20 cellular contexts compared by ENCODE assay signal in the genomic region with DNA sequence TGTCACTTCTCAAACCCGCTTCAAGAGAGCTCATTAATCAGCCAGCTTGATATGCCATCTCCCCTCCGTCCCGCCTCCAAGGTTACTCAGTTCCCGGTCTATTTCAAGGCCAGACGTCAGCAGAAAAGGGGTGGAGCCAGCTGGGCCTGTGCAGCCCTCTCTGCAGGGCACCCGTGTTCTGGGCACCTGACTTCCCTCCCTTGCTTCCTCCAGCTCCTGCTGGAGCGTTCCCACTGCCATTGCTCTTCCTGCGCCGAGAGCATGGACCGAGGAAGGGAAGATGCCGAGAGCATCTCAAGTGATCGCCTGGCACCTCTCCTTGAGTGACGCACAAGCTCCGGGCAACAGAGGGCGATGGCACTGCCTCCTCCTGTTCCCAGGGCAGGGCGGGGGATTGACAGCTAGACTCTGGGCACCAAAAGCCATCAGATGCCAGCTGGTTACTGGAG. TPM values are rescaled to one million over a fixed set of nuclear protein-coding genes. Genes with fewer than 3 reads are reported as not detected.
DNase-seq lines count a peak whose midpoint lies in the region; ATAC-seq and TF ChIP-seq lines count a peak whose summit lies in the region.
"Had no signal": no experiment of that assay in that cellular context is flagged by ENCODE, and none has a peak within 500 bp of the region (broad histone marks: within the 10 kb centered on the region; RNA-seq: fewer than 3 reads in every experiment).

No MANE protein-coding gene starts in this region.

- H4K20me1 ChIP-seq in BLaER1 (peaks cover 45% of the 10 kb centered on the region), neural progenitor cell (ENCODE audit: low read depth) (peaks cover 12% of the 10 kb centered on the region)

- no peak overlapping the region for H2AFZ ChIP-seq in neural progenitor cell (replicated peaks)
- H2AFZ ChIP-seq: PC-9 had no signal

- H3K4me1 ChIP-seq in BLaER1, result peaks cover 33% of the 10 kb centered on the region
- no peaks in the 10 kb centered on the region for H3K4me1 ChIP-seq in neural progenitor cell
- H3K4me1 ChIP-seq: Caco-2 had no signal

- no peak overlapping the region for H3K9ac ChIP-seq in BLaER1
- H3K9ac ChIP-seq in neural progenitor cell, result no peak overlapping the region

- H3K4me3 Mint-ChIP-seq in neural progenitor cell, result no peak overlapping the region
- H3K4me3 Mint-ChIP-seq in natural killer cell treated with Interleukin-12 subunit alpha and Interleukin-12 subunit beta and Interleukin-15 and Interleukin-18, amount 100 ng/mL, for 72 hours, result no peak overlapping the region
- H3K4me3 Mint-ChIP-seq: CD4-positive, CD25-positive, alpha-beta regulatory T cell had no signal

- peaks cover 1% of the 10 kb centered on the region for H3K36me3 Mint-ChIP-seq in neural progenitor cell
- no peaks in the 10 kb centered on the region for H3K36me3 Mint-ChIP-seq in natural killer cell treated with Interleukin-12 subunit alpha and Interleukin-12 subunit beta and Interleukin-15 and Interleukin-18, amount 100 ng/mL, for 72 hours

- H3K4me1 Mint-ChIP-seq in neural progenitor cell, result peaks cover 2% of the 10 kb centered on the region
- H3K4me1 Mint-ChIP-seq in natural killer cell treated with Interleukin-12 subunit alpha and Interleukin-12 subunit beta and Interleukin-15 and Interleukin-18, amount 100 ng/mL, for 72 hours (ENCODE audit: low read depth in 2 of 2), result peaks cover 0 to 3% of the 10 kb centered on the region in 2 donors

- H3K27me3 ChIP-seq in BLaER1, result no peaks in the 10 kb centered on the region
- no peaks in the 10 kb centered on the region for H3K27me3 ChIP-seq in H7 (ENCODE audit: control insufficient read depth, insufficient read depth, low read length)
- H3K27me3 ChIP-seq in neural progenitor cell, result no peaks in the 10 kb centered on the region
- H3K27me3 ChIP-seq: MG63 had no signal

- no peak overlapping the region for H3K27ac ChIP-seq in BLaER1
- H3K27ac ChIP-seq in neural progenitor cell, result no peak overlapping the region
- H3K27ac ChIP-seq: PC-9, SK-N-MC had no signal

- H3K9me3 ChIP-seq in BLaER1, result no peaks in the 10 kb centered on the region
- no peaks in the 10 kb centered on the region for H3K9me3 ChIP-seq in neural progenitor cell (ENCODE audit: low read depth)
- H3K9me3 ChIP-seq: Caco-2, MG63 had no signal

- no peaks in the 10 kb centered on the region for H3F3A ChIP-seq in neural progenitor cell (ENCODE audit: low read depth)

- peak; percentile 62 for DNase-seq in H7
- DNase-seq in cerebellum (ENCODE audit: low spot score), result peak; percentile 95
- peak; percentile 51 for DNase-seq in left kidney (ENCODE audit: low read depth, low spot score)
- no peak for DNase-seq in neural progenitor cell (ENCODE audit: low spot score)
- no peak for DNase-seq in natural killer cell treated with Interleukin-12 subunit alpha and Interleukin-12 subunit beta and Interleukin-15 and Interleukin-18, amount 100 ng/mL, for 72 hours (ENCODE audit: low spot score)
- no peak for DNase-seq in NCI-H1436 treated with DMSO at 0.1 percent for 48 hours (lab: John Stamatoyannopoulos, UW)
- DNase-seq: Caco-2; CD4-positive, CD25-positive, alpha-beta regulatory T cell; DMS153; Karpas-422; MG63; NCI-H1105 treated with DMSO at 0.1 percent for 48 hours; NCI-H187 treated with DMSO at 0.1 percent for 48 hours; NCI-H2171; NCI-H748 treated with DMSO at 0.1 percent for 48 hours; PC-9 had no signal

- H3K4me3 ChIP-seq in BLaER1 (no peak overlapping the region), H7 (ENCODE audit: insufficient read depth, low read depth, low read length) (no peak overlapping the region), neural progenitor cell (no peak overlapping the region)
- H3K4me3 ChIP-seq: MG63, PC-9, SK-N-MC had no signal

- H3K27ac Mint-ChIP-seq in neural progenitor cell, result no peak overlapping the region
- no peak overlapping the region for H3K27ac Mint-ChIP-seq in natural killer cell treated with Interleukin-12 subunit alpha and Interleukin-12 subunit beta and Interleukin-15 and Interleukin-18, amount 100 ng/mL, for 72 hours
- H3K27ac Mint-ChIP-seq: CD4-positive, CD25-positive, alpha-beta regulatory T cell had no signal

- H3K4me2 ChIP-seq in BLaER1 (peak overlapping the region; percentile 19; the same call in 1 of the 2 replicates), neural progenitor cell (no peak overlapping the region)
- H3K4me2 ChIP-seq: PC-9 had no signal

- no peaks in the 10 kb centered on the region for H3K27me3 Mint-ChIP-seq in neural progenitor cell (ENCODE audit: insufficient read depth, low read depth)
- H3K27me3 Mint-ChIP-seq in natural killer cell treated with Interleukin-12 subunit alpha and Interleukin-12 subunit beta and Interleukin-15 and Interleukin-18, amount 100 ng/mL, for 72 hours, result no peaks in the 10 kb centered on the region
- H3K27me3 Mint-ChIP-seq: CD4-positive, CD25-positive, alpha-beta regulatory T cell had no signal

- ATAC-seq in HG02884 (IDR thresholded peaks at IDR 0.05; ENCODE audit: unreplicated experiment), result no peak
- no peak for ATAC-seq in natural killer cell treated with Interleukin-12 subunit alpha and Interleukin-12 subunit beta and Interleukin-15 and Interleukin-18, amount 100 ng/mL, for 72 hours

- H3K36me3 ChIP-seq in BLaER1, result peaks cover 20% of the 10 kb centered on the region; the same call in 1 of the 2 replicates
- H3K36me3 ChIP-seq in H7 (replicated peaks; ENCODE audit: control insufficient read depth, insufficient read depth, low read length), result peaks cover 1% of the 10 kb centered on the region
- H3K36me3 ChIP-seq in neural progenitor cell, result no peaks in the 10 kb centered on the region
- H3K36me3 ChIP-seq: MG63 had no signal

- H3K79me2 ChIP-seq in neural progenitor cell (ENCODE audit: low read depth), result no peaks in the 10 kb centered on the region

- TF ChIP-seq CTCF in neural progenitor cell (IDR thresholded peaks at IDR 0.05), result no peak

- H3K9me3 Mint-ChIP-seq in neural progenitor cell, result no peaks in the 10 kb centered on the region
- no peaks in the 10 kb centered on the region for H3K9me3 Mint-ChIP-seq in natural killer cell treated with Interleukin-12 subunit alpha and Interleukin-12 subunit beta and Interleukin-15 and Interleukin-18, amount 100 ng/mL, for 72 hours
- H3K9me3 Mint-ChIP-seq: CD4-positive, CD25-positive, alpha-beta regulatory T cell had no signal

RNA-seq across cellular contexts. Expression of a gene that starts 29.4 kb away (rescaled TPM):
- total RNA-seq in H7 (2014; rRNA removed; shearing (Covaris generic)), result 47.9 and 73.3 TPM in 2 replicates
- total RNA-seq in cerebellum, result 22.0 TPM
- total RNA-seq in neural progenitor cell (ENCODE audit: low replicate concordance), result 68.9 and 75.3 TPM in 2 replicates
- 10 to 100 TPM; 42.9 to 60.7 TPM for total RNA-seq in natural killer cell treated with Interleukin-12 subunit alpha and Interleukin-12 subunit beta and Interleukin-15 and Interleukin-18, amount 100 ng/mL, for 72 hours

RNA-seq across cellular contexts. Expression of a gene that starts 54.1 kb away (rescaled TPM):
- total RNA-seq in H7 (2014; rRNA removed; shearing (Covaris generic)), result not detected in 2 replicates
- total RNA-seq in cerebellum, result 8.1 TPM
- 0.03 TPM in 1 of 2 replicates, not detected in the other for total RNA-seq in neural progenitor cell (ENCODE audit: low replicate concordance)
- not detected for total RNA-seq in natural killer cell treated with Interleukin-12 subunit alpha and Interleukin-12 subunit beta and Interleukin-15 and Interleukin-18, amount 100 ng/mL, for 72 hours
- total RNA-seq: CD4-positive, CD25-positive, alpha-beta regulatory T cell; NCI-H460 had no signal

RNA-seq across cellular contexts. Expression of a gene that starts 57.1 kb away (rescaled TPM):
- 63.1 and 79.1 TPM in 2 replicates for total RNA-seq in H7 (2014; rRNA removed; shearing (Covaris generic))
- total RNA-seq in cerebellum (10.3 TPM), neural progenitor cell (ENCODE audit: low replicate concordance) (27.1 and 63.8 TPM in 2 replicates)
- total RNA-seq in natural killer cell treated with Interleukin-12 subunit alpha and Interleukin-12 subunit beta and Interleukin-15 and Interleukin-18, amount 100 ng/mL, for 72 hours, result 100 to 1,000 TPM; 159 to 187 TPM

Comparison
In these comparisons a context has a peak if more than half of its experiments do, and no peak if none do; other contexts are left out.
1. DNase-seq: peak in H7 (single experiment), cerebellum (single experiment) and left kidney (single experiment); none in neural progenitor cell (single experiment), natural killer cell treated with Interleukin-12 subunit alpha and Interleukin-12 subunit beta and Interleukin-15 and Interleukin-18, amount 100 ng/mL, for 72 hours (single experiment) and NCI-H1436 treated with DMSO at 0.1 percent for 48 hours (single experiment).